Comparison of ENCODE assay signal across 16 cellular contexts in the genomic region with DNA sequence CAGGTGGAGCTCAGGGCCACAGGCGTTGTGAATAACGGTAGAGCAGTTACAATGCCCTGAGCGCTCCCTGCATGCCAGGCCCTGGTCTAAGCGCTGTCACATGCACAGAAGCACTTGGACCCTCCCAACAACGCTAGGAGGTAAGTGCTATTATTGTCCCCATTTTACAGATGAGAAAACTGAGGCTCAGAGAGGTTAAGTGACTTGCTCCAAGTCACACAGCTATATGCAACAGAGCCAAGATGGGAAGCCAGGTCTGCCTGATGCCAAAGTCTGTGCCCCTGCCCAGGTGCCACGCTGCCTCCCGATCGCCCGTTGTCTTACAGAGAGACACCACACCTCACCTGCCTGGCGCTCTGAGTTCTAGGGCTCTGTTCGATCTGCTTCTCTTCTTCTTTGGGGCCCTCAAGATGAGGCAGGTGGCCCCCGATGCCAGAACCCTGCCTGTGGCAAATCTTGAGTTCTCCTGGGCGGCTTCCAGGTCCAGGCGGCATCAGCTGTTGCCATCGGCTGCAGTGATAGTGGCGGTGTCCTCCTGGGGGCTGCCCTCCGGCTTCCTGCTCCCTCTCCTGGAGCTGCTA. TPM values are rescaled to one million over a fixed set of nuclear protein-coding genes. Genes with fewer than 3 reads are reported as not detected.
DNase-seq lines count a peak whose midpoint lies in the region; ATAC-seq, FAIRE-seq and TF ChIP-seq lines count a peak whose summit lies in the region.
"Had no signal": no experiment of that assay in that cellular context is flagged by ENCODE, and none has a peak within 500 bp of the region (broad histone marks: within the 10 kb centered on the region; RNA-seq: fewer than 3 reads in every experiment).

No MANE protein-coding gene starts in this region.

- H3K4me3 ChIP-seq in HEK293 (ENCODE audit: low read depth, low read length) (no peak overlapping the region), GM12878 (no peak overlapping the region), endodermal cell (ENCODE audit: low read length) (no peak overlapping the region)
- H3K4me3 ChIP-seq: GM23338 had no signal

- no peak for TF ChIP-seq RAD21 in GM12878 (IDR thresholded peaks at IDR 0.05; ENCODE audit: insufficient read depth, low read depth, low read length)

- no peak overlapping the region for H2AFZ ChIP-seq in GM12878 (ENCODE audit: control insufficient read depth, low read depth, low read length)
- H2AFZ ChIP-seq: GM23338 had no signal

- CTCF ChIA-PET in HEK293 (lab: Yijun Ruan, JAX) = no interaction called here
- CTCF ChIA-PET in GM12878 (lab: Yijun Ruan, JAX) = no interaction called here

- H3K36me3 Mint-ChIP-seq in endodermal cell (ENCODE audit: low read depth) = peaks cover 45% of the 10 kb centered on the region

- SMC1A ChIA-PET in GM12878 (lab: Charles Lee; ENCODE audit: uncharacterized antibody, unreplicated experiment) = no interaction called here

- intact Hi-C loops in GM12878 (cut with micrococcal nuclease; ENCODE audit: unreplicated experiment) = no loop called here

- RAD21 ChIA-PET in GM12878 (lab: Charles Lee; ENCODE audit: unreplicated experiment) = no interaction called here

- no peak for FAIRE-seq in GM12878 (lab: Jason Lieb, UNC)
- FAIRE-seq: A204.1 had no signal

- no peak overlapping the region for H3K4me3 Mint-ChIP-seq in endodermal cell
- H3K4me3 Mint-ChIP-seq: CD4-positive, alpha-beta T cell; GM23338 had no signal

- POLR2A ChIA-PET in HEK293 (lab: Yijun Ruan, JAX) (no interaction called here), GM12878 (lab: Charles Lee) (no interaction called here)

- no peaks in the 10 kb centered on the region; the same call in 1 of the 2 replicates for H3K79me2 ChIP-seq in GM12878 (ENCODE audit: control insufficient read depth, insufficient read depth, low read length)

- H3K4me1 Mint-ChIP-seq in endodermal cell = no peaks in the 10 kb centered on the region
- H3K4me1 Mint-ChIP-seq: GM23338 had no signal

- no peak overlapping the region for H3K4me2 ChIP-seq in GM12878 (ENCODE audit: control insufficient read depth, insufficient read depth)
- H3K4me2 ChIP-seq: GM23338, KMS-11 had no signal

- H3K36me3 ChIP-seq in HEK293 (ENCODE audit: control insufficient read depth in 2 of 2, insufficient read depth in 1 of 2, low read length in 2 of 2) (peaks cover 7 to 59% of the 10 kb centered on the region in 2 experiments; a peak in 2 of 3 replicates), GM12878 (ENCODE audit: control insufficient read depth in 2 of 2, insufficient read depth in 2 of 2, low read length in 1 of 2) (peaks cover 15 to 40% of the 10 kb centered on the region in 2 experiments; a peak in 3 of 4 replicates), endodermal cell (ENCODE audit: control insufficient read depth, insufficient read depth, low read length) (peaks cover 45% of the 10 kb centered on the region)

- H3K9ac ChIP-seq in GM12878 (ENCODE audit: control insufficient read depth, insufficient read depth, low read length) (no peak overlapping the region), endodermal cell (ENCODE audit: extremely low read depth, low read length, poor library complexity, severe bottlenecking) (no peak overlapping the region)
- H3K9ac ChIP-seq: KMS-11 had no signal

- TF ChIP-seq CTCF in HEK293 (tag by site-specific recombination; IDR thresholded peaks at IDR 0.05) = no peak
- no peak for TF ChIP-seq CTCF in GM12878 (IDR thresholded peaks at IDR 0.05 in 2 of 3, conservative IDR thresholded peaks at IDR 0.05 in 1 of 3; ENCODE audit: control insufficient read depth in 2 of 3, extremely low read depth in 1 of 3, insufficient read depth in 1 of 3, low read depth in 3 of 3, low read length in 3 of 3)
- no peak for TF ChIP-seq CTCF in endodermal cell (conservative IDR thresholded peaks at IDR 0.05)

- H3K9me3 ChIP-seq in HEK293 (ENCODE audit: control insufficient read depth, insufficient read depth, low read depth, low read length) (no peaks in the 10 kb centered on the region), GM12878 (replicated peaks; ENCODE audit: control insufficient read depth, insufficient read depth, low read length) (no peaks in the 10 kb centered on the region), endodermal cell (ENCODE audit: control insufficient read depth, low read length) (no peaks in the 10 kb centered on the region)

- no peaks in the 10 kb centered on the region for H3K27me3 ChIP-seq in GM12878 (replicated peaks in 1 of 2; ENCODE audit: control insufficient read depth in 2 of 2, insufficient read depth in 2 of 2, low read length in 1 of 2)
- no peaks in the 10 kb centered on the region for H3K27me3 ChIP-seq in endodermal cell (ENCODE audit: control insufficient read depth, insufficient read depth, low read length, poor library complexity, severe bottlenecking)

- H3K4me1 ChIP-seq in HEK293 (ENCODE audit: control insufficient read depth, insufficient read depth, low read length) = no peaks in the 10 kb centered on the region
- no peaks in the 10 kb centered on the region for H3K4me1 ChIP-seq in GM12878 (ENCODE audit: control insufficient read depth, insufficient read depth, low read length)
- no peaks in the 10 kb centered on the region for H3K4me1 ChIP-seq in endodermal cell (ENCODE audit: control insufficient read depth, insufficient read depth, low read length)

- TF ChIP-seq EP300 in GM12878 (IDR thresholded peaks at IDR 0.05; ENCODE audit: borderline replicate concordance in 1 of 2, control insufficient read depth in 1 of 2, low read depth in 2 of 2, low read length in 2 of 2) = no peak

- no peak overlapping the region for H3K27ac Mint-ChIP-seq in endodermal cell
- H3K27ac Mint-ChIP-seq: CD4-positive, alpha-beta T cell; GM23338 had no signal

- TF ChIP-seq POLR2A in GM12878 (IDR thresholded peaks at IDR 0.05; ENCODE audit: low read depth, low read length) = no peak

- ATAC-seq in GM12878 (no peak), GM19395 (IDR thresholded peaks at IDR 0.05; ENCODE audit: unreplicated experiment) (no peak), GM21529 (IDR thresholded peaks at IDR 0.05; ENCODE audit: unreplicated experiment) (no peak)
- ATAC-seq: GM23338 had no signal

- TSS peak; percentile 28 for BruUV-seq in GM12878 (replicated peaks; lab: Mats Ljungman, UMichigan)

- H3K9me3 Mint-ChIP-seq in endodermal cell = peaks cover 3% of the 10 kb centered on the region
- H3K9me3 Mint-ChIP-seq: CD4-positive, alpha-beta T cell; GM23338 had no signal

- WGBS in GM12878 (ENCODE audit: insufficient coverage, insufficient replicate concordance, low lambda C conversion rate, missing lambda C conversion rate) = 95% methylated on average over 17 of the region's 17 CpGs
- WGBS in endodermal cell (ENCODE audit: insufficient coverage in 1 of 2, insufficient read length in 1 of 2), 2 experiments = 95 to 98% methylated on average over 14 to 17 of the region's 17 CpGs

- in situ Hi-C loops in GM12878 (cut with MboI) = no loop called here

- no peaks in the 10 kb centered on the region for H3K27me3 Mint-ChIP-seq in endodermal cell (ENCODE audit: insufficient read depth)
- H3K27me3 Mint-ChIP-seq: CD4-positive, alpha-beta T cell had no signal

- DNase-seq in GM12878 (ENCODE audit: low read depth, low spot score) (no peak), endodermal cell (peak; percentile 32)
- DNase-seq in NK-92 treated with Interleukin-12 subunit alpha and Interleukin-12 subunit beta, amount 100 ng/mL, for 24 hours (lab: John Stamatoyannopoulos, UW) = no peak
- DNase-seq: AML-193; CD4-positive, alpha-beta T cell; DMS153; DMS79; GDM1; H7 had no signal

- no peaks in the 10 kb centered on the region for H4K20me1 ChIP-seq in GM12878 (ENCODE audit: control insufficient read depth, insufficient read depth)

- no peak overlapping the region for H3K27ac ChIP-seq in HEK293 (ENCODE audit: extremely low read depth, low read depth, low read length)
- no peak overlapping the region for H3K27ac ChIP-seq in GM12878 (ENCODE audit: control insufficient read depth, insufficient read depth)
- no peak overlapping the region for H3K27ac ChIP-seq in endodermal cell (ENCODE audit: low read depth, low read length)
- H3K27ac ChIP-seq: C4-2B, KMS-11 had no signal

RNA-seq across cellular contexts. Expression of a gene that starts 20.0 kb away (rescaled TPM):
- 26.2 and 26.3 TPM in 2 replicates for total RNA-seq in GM12878 (2013; cell fraction: nucleolus; rRNA removed)
- 33.4 and 36.4 TPM in 2 replicates for total RNA-seq in GM12878 (2014; rRNA removed)
- total RNA-seq in GM12878 (2014; rRNA removed; fragmentation: Illumina TruSeq; extraction: Trizol) = 10.6 and 14.9 TPM in 2 replicates
- total RNA-seq in GM12878 (2021) = 26.5 and 28.4 TPM in 2 replicates
- polyA plus RNA-seq in GM12878 (2011; ENCODE audit: low read depth) = 23.9 TPM
- polyA plus RNA-seq in GM12878 (2011; rRNA removed) = 10.0 and 17.2 TPM in 2 replicates
- polyA plus RNA-seq in GM12878 (2011; cell fraction: cytosol; rRNA removed) = 34.7 and 43.9 TPM in 2 replicates
- polyA plus RNA-seq in GM12878 (2011; cell fraction: nucleus; rRNA removed) = 45.4 and 49.0 TPM in 2 replicates
- polyA plus RNA-seq in GM12878 (2012) = 45.0 and 45.2 TPM in 2 replicates
- polyA plus RNA-seq in GM12878 (2014; fragmentation: Illumina TruSeq; extraction: Trizol) = 1.8 and 8.1 TPM in 2 replicates
- 1 to 10 TPM in 1 of 2 experiments, under 1 TPM in 1; 0.92 to 3.9 TPM for polyA plus RNA-seq in GM12878 (2014; fragmentation: Nextera tagmentation; extraction: Ambion mirVana)
- polyA plus RNA-seq in GM12878 (2014; rRNA removed) = 31.7 and 38.9 TPM in 2 replicates
- polyA plus RNA-seq in GM12878 (2016; fragmentation: Nextera tagmentation; extraction: Ambion mirVana) = 10 to 100 TPM; 18.1 to 19.6 TPM
- 13.9 and 31.1 TPM in 2 replicates for polyA minus RNA-seq in GM12878 (2011; rRNA and poly(A)+ RNA removed)
- 17.4 and 18.8 TPM in 2 replicates for polyA minus RNA-seq in GM12878 (2011; cell fraction: cytosol; rRNA and poly(A)+ RNA removed)
- polyA minus RNA-seq in GM12878 (2011; cell fraction: nucleus; rRNA and poly(A)+ RNA removed) = 9.4 and 9.9 TPM in 2 replicates
- 10 to 100 TPM; 55.6 to 62.6 TPM for total RNA-seq in endodermal cell
- 32.0 TPM for polyA plus RNA-seq in endodermal cell (2013, experiment 1 of 2)
- 34.9 TPM for polyA plus RNA-seq in endodermal cell (2013, experiment 2 of 2)

RNA-seq across cellular contexts. Expression of a gene that starts 20.1 kb away (rescaled TPM):
- total RNA-seq in GM12878 (2013; cell fraction: nucleolus; rRNA removed) = 18.1 and 19.1 TPM in 2 replicates
- total RNA-seq in GM12878 (2014; rRNA removed) (25.1 and 25.8 TPM in 2 replicates), GM12878 (2014; rRNA removed; fragmentation: Illumina TruSeq; extraction: Trizol) (11.0 TPM in 2 replicates), GM12878 (2021) (20.9 and 22.7 TPM in 2 replicates), endodermal cell (10 to 100 TPM; 20.0 to 26.8 TPM)
- 11.1 TPM for polyA plus RNA-seq in GM12878 (2011; ENCODE audit: low read depth)
- polyA plus RNA-seq in GM12878 (2011; rRNA removed) (9.6 and 10.2 TPM in 2 replicates), GM12878 (2014; fragmentation: Illumina TruSeq; extraction: Trizol) (6.2 and 8.2 TPM in 2 replicates), GM12878 (2014; fragmentation: Nextera tagmentation; extraction: Ambion mirVana) (1 to 10 TPM; 2.4 to 6.5 TPM), GM12878 (2014; rRNA removed) (15.9 and 17.6 TPM in 2 replicates), GM12878 (2016; fragmentation: Nextera tagmentation; extraction: Ambion mirVana) (10 to 100 TPM; 27.4 to 27.9 TPM)
- polyA plus RNA-seq in GM12878 (2011; cell fraction: cytosol; rRNA removed) = 10.5 and 14.1 TPM in 2 replicates
- 8.1 and 11.6 TPM in 2 replicates for polyA plus RNA-seq in GM12878 (2011; cell fraction: nucleus; rRNA removed)
- polyA plus RNA-seq in GM12878 (2012) = 15.7 and 16.8 TPM in 2 replicates
- polyA minus RNA-seq in GM12878 (2011; rRNA and poly(A)+ RNA removed) = 4.8 and 6.3 TPM in 2 replicates
- 4.6 and 7.4 TPM in 2 replicates for polyA minus RNA-seq in GM12878 (2011; cell fraction: cytosol; rRNA and poly(A)+ RNA removed)
- polyA minus RNA-seq in GM12878 (2011; cell fraction: nucleus; rRNA and poly(A)+ RNA removed) = 3.3 and 6.9 TPM in 2 replicates
- polyA plus RNA-seq in endodermal cell (2013, experiment 1 of 2) = 20.9 TPM
- polyA plus RNA-seq in endodermal cell (2013, experiment 2 of 2) = 20.7 TPM

RNA-seq across cellular contexts. Expression of a gene that starts 37.1 kb away (rescaled TPM):
- total RNA-seq in GM12878 (2013; cell fraction: nucleolus; rRNA removed) = 38.1 and 42.1 TPM in 2 replicates
- 44.0 and 56.8 TPM in 2 replicates for total RNA-seq in GM12878 (2014; rRNA removed)
- 26.8 and 30.9 TPM in 2 replicates for total RNA-seq in GM12878 (2014; rRNA removed; fragmentation: Illumina TruSeq; extraction: Trizol)
- total RNA-seq in GM12878 (2021) = 115 and 116 TPM in 2 replicates
- 22.4 TPM for polyA plus RNA-seq in GM12878 (2011; ENCODE audit: low read depth)
- polyA plus RNA-seq in GM12878 (2011; rRNA removed) = 17.7 and 48.6 TPM in 2 replicates
- polyA plus RNA-seq in GM12878 (2011; cell fraction: cytosol; rRNA removed) = 50.4 and 74.2 TPM in 2 replicates
- polyA plus RNA-seq in GM12878 (2011; cell fraction: nucleus; rRNA removed) = 121 and 141 TPM in 2 replicates
- 55.3 and 65.7 TPM in 2 replicates for polyA plus RNA-seq in GM12878 (2012)
- 33.0 and 63.5 TPM in 2 replicates for polyA plus RNA-seq in GM12878 (2014; fragmentation: Illumina TruSeq; extraction: Trizol)
- under 1 TPM; 0.45 to 0.49 TPM for polyA plus RNA-seq in GM12878 (2014; fragmentation: Nextera tagmentation; extraction: Ambion mirVana)
- 95.6 and 113 TPM in 2 replicates for polyA plus RNA-seq in GM12878 (2014; rRNA removed)
- 10 to 100 TPM; 10.1 to 12.0 TPM for polyA plus RNA-seq in GM12878 (2016; fragmentation: Nextera tagmentation; extraction: Ambion mirVana)
- 35.9 and 56.0 TPM in 2 replicates for polyA minus RNA-seq in GM12878 (2011; rRNA and poly(A)+ RNA removed)
- polyA minus RNA-seq in GM12878 (2011; cell fraction: cytosol; rRNA and poly(A)+ RNA removed) = 29.0 and 34.2 TPM in 2 replicates
- polyA minus RNA-seq in GM12878 (2011; cell fraction: nucleus; rRNA and poly(A)+ RNA removed) = 15.0 and 29.0 TPM in 2 replicates
- total RNA-seq in endodermal cell = 10 to 100 TPM; 80.6 to 86.6 TPM
- 115 TPM for polyA plus RNA-seq in endodermal cell (2013, experiment 1 of 2)
- polyA plus RNA-seq in endodermal cell (2013, experiment 2 of 2) = 105 TPM

RNA-seq across cellular contexts. Expression of a gene that starts 52.4 kb away (rescaled TPM):
- total RNA-seq in GM12878 (2013; cell fraction: nucleolus; rRNA removed) = 250 and 253 TPM in 2 replicates
- 82.0 and 85.3 TPM in 2 replicates for total RNA-seq in GM12878 (2014; rRNA removed)
- total RNA-seq in GM12878 (2014; rRNA removed; fragmentation: Illumina TruSeq; extraction: Trizol) = 39.2 and 44.7 TPM in 2 replicates
- 153 and 175 TPM in 2 replicates for total RNA-seq in GM12878 (2021)
- polyA plus RNA-seq in GM12878 (2011; ENCODE audit: low read depth) = 38.9 TPM
- 25.2 and 32.1 TPM in 2 replicates for polyA plus RNA-seq in GM12878 (2011; rRNA removed)
- 55.8 and 68.4 TPM in 2 replicates for polyA plus RNA-seq in GM12878 (2011; cell fraction: cytosol; rRNA removed)
- 96.7 and 156 TPM in 2 replicates for polyA plus RNA-seq in GM12878 (2011; cell fraction: nucleus; rRNA removed)
- polyA plus RNA-seq in GM12878 (2012) = 82.5 and 85.4 TPM in 2 replicates
- 34.9 and 63.5 TPM in 2 replicates for polyA plus RNA-seq in GM12878 (2014; fragmentation: Illumina TruSeq; extraction: Trizol)
- polyA plus RNA-seq in GM12878 (2014; fragmentation: Nextera tagmentation; extraction: Ambion mirVana) = 10 to 100 TPM; 22.4 to 43.8 TPM
- polyA plus RNA-seq in GM12878 (2014; rRNA removed) = 51.2 and 76.8 TPM in 2 replicates
- polyA plus RNA-seq in GM12878 (2016; fragmentation: Nextera tagmentation; extraction: Ambion mirVana) = 100 to 1,000 TPM in 1 of 2 experiments, 10 to 100 TPM in 1; 88.6 to 102 TPM
- 106 and 126 TPM in 2 replicates for polyA minus RNA-seq in GM12878 (2011; rRNA and poly(A)+ RNA removed)
- 70.4 and 77.0 TPM in 2 replicates for polyA minus RNA-seq in GM12878 (2011; cell fraction: cytosol; rRNA and poly(A)+ RNA removed)
- 49.4 and 101 TPM in 2 replicates for polyA minus RNA-seq in GM12878 (2011; cell fraction: nucleus; rRNA and poly(A)+ RNA removed)
- 100 to 1,000 TPM; 290 to 292 TPM for total RNA-seq in endodermal cell
- polyA plus RNA-seq in endodermal cell (2013, experiment 1 of 2) = 278 TPM
- 266 TPM for polyA plus RNA-seq in endodermal cell (2013, experiment 2 of 2)
